9 cellular contexts compared by ENCODE assay signal in the genomic region with DNA sequence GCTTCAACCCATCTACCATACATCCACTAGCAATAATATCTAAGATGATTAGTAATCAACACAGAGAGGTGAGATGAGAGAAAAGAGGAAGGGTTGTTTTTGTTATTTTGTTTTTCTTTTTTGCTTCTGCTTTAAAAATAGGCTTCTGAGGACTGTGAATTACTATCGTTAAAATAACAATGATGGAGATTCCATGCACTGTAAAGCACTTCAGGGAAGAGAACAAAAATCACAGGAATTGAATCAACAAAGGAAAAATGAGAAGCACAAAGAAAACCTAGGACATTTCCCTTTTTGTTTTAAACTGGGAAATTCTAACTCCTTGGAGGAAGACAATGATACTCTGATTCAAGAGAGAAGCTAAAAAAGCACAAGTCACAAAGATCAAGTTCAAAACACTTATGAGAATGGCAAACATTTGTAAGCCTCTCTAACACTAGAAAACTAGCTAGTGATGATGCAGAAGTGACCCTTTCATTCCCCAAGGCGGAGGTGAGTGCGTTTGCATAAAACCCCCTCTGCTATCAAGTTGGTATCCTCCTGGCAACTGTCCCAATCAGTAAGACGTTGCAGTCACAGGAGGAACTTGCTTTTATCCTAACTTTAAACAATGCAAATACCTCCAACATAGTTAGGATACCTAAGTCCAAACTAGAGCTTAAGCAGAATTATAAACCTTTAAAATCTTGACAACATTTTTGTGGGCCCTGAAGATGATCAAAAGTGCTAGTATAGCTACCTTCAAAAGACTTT.
DNase-seq lines count a peak whose midpoint lies in the region; ATAC-seq and TF ChIP-seq lines count a peak whose summit lies in the region.
"Had no signal": no experiment of that assay in that cellular context is flagged by ENCODE, and none has a peak within 500 bp of the region (broad histone marks: within the 10 kb centered on the region; RNA-seq: fewer than 3 reads in every experiment).

No MANE protein-coding gene starts in this region.

- no peak for ATAC-seq in HG03457 (IDR thresholded peaks at IDR 0.05; ENCODE audit: unreplicated experiment)

- DNase-seq in DMS 273 (lab: John Stamatoyannopoulos, UW; ENCODE audit: unreplicated experiment) = peak; percentile 55
- DNase-seq in DMS 273 treated with DMSO at 0.1 percent for 48 hours (lab: John Stamatoyannopoulos, UW) = no peak
- peak; percentile 34 for DNase-seq in NCI-H2227 treated with DMSO at 0.1 percent for 48 hours (lab: John Stamatoyannopoulos, UW)
- DNase-seq in epithelial cell of esophagus (ENCODE audit: low read depth) = peak; percentile 79
- peak; percentile 76 for DNase-seq in non-pigmented ciliary epithelial cell (ENCODE audit: low read depth)
- no peak for DNase-seq in RPMI8226
- no peak for DNase-seq in activated effector memory CD4-positive, alpha-beta T cell treated with anti-CD3 and anti-CD28 coated beads, Interleukin-2, amount 50 U/mL, for 16 hours
- DNase-seq: stimulated activated CD4-positive, alpha-beta T cell treated with anti-CD3 and anti-CD28 coated beads, Interleukin-4, amount 100 ng/mL, for 24 hours had no signal

- TF ChIP-seq CTCF in epithelial cell of esophagus (IDR thresholded peaks at IDR 0.05; ENCODE audit: insufficient read depth, low read depth, low read length, missing control alignments) = no peak

- H3K4me3 ChIP-seq in epithelial cell of esophagus (ENCODE audit: low read length) = no peak overlapping the region

Comparison
In these comparisons a context has a peak if more than half of its experiments do, and no peak if none do; other contexts are left out.
1. DNase-seq: peak in DMS 273 (single experiment), NCI-H2227 treated with DMSO at 0.1 percent for 48 hours (single experiment), epithelial cell of esophagus (single experiment) and non-pigmented ciliary epithelial cell (single experiment); none in DMS 273 treated with DMSO at 0.1 percent for 48 hours (single experiment), RPMI8226 (single experiment) and activated effector memory CD4-positive, alpha-beta T cell treated with anti-CD3 and anti-CD28 coated beads, Interleukin-2, amount 50 U/mL, for 16 hours (single experiment).